1 cellular context compared by ENCODE assay signal in genomic region chr3:24237971-24238767, GRCh38.
TF ChIP-seq lines count a peak whose summit lies in the region.

No MANE protein-coding gene starts in this region.

TF ChIP-seq in K562, 482 proteins besides CTCF, POLR2A, EP300 and RAD21 (continued from another document):
- peak; percentile 99 for TF ChIP-seq ZNF740 (CRISPR knock-in tag; IDR thresholded peaks at IDR 0.05)
- peak in 1 of 2 experiments; percentile 100; a peak in 2 of 4 replicates for TF ChIP-seq ZNF740 (tag; IDR thresholded peaks at IDR 0.05)
- TF ChIP-seq DNMT1 (IDR thresholded peaks at IDR 0.05) = no peak
- no peak for TF ChIP-seq TAF7 (tag; IDR thresholded peaks at IDR 0.05)
- peak; percentile 46; the same call in 1 of the 2 replicates for TF ChIP-seq KLF16 (IDR thresholded peaks at IDR 0.05)
- TF ChIP-seq DEAF1 (CRISPR knock-in tag; IDR thresholded peaks at IDR 0.05) = peak; percentile 73
- TF ChIP-seq SMARCE1 (IDR thresholded peaks at IDR 0.05) = no peak
- TF ChIP-seq CBFA2T2 (conservative IDR thresholded peaks at IDR 0.05) = 0 out of 2 replicates have a peak, but pooled peaks have one; percentile 4
- peak; percentile 49; the same call in 1 of the 2 replicates for TF ChIP-seq CREM (IDR thresholded peaks at IDR 0.05; ENCODE audit: low read depth)
- TF ChIP-seq MAZ (CRISPR knock-in tag; conservative IDR thresholded peaks at IDR 0.05 in 1 of 2, IDR thresholded peaks at IDR 0.05 in 1 of 2) = peak in 1 of 2 experiments; percentile 74; a peak in 2 of 4 replicates
- peak; percentile 87 for TF ChIP-seq SMC3 (conservative IDR thresholded peaks at IDR 0.05; ENCODE audit: insufficient read depth, low read depth, low read length)
- TF ChIP-seq XRCC5 (IDR thresholded peaks at IDR 0.05; ENCODE audit: low read depth, low read length) = 0 out of 2 replicates have a peak, but pooled peaks have one; percentile 51
- no peak for TF ChIP-seq NFIC (IDR thresholded peaks at IDR 0.05)
- TF ChIP-seq ZNF639 (CRISPR knock-in tag; conservative IDR thresholded peaks at IDR 0.05 in 1 of 2, IDR thresholded peaks at IDR 0.05 in 1 of 2) = no peak
- TF ChIP-seq ZNF589 (CRISPR knock-in tag; IDR thresholded peaks at IDR 0.05; ENCODE audit: low read depth) = no peak
- no peak for TF ChIP-seq ETV1 (tag; conservative IDR thresholded peaks at IDR 0.05; ENCODE audit: low read depth)
- no peak for TF ChIP-seq CBFA2T3 (IDR thresholded peaks at IDR 0.05)
- no peak for TF ChIP-seq PBX2 (CRISPR knock-in tag; IDR thresholded peaks at IDR 0.05; ENCODE audit: low read depth)
- peak; percentile 64 for TF ChIP-seq PBX2 (tag; conservative IDR thresholded peaks at IDR 0.05; ENCODE audit: low read depth)
- no peak for TF ChIP-seq E2F4 (CRISPR knock-in tag; IDR thresholded peaks at IDR 0.05; ENCODE audit: low read depth)
- no peak for TF ChIP-seq CCAR2 (IDR thresholded peaks at IDR 0.05; ENCODE audit: low read depth, low read length)
- no peak for TF ChIP-seq CHD4 (IDR thresholded peaks at IDR 0.05; ENCODE audit: insufficient read depth, insufficient replicate concordance, low read depth, low read length, poor library complexity, severe bottlenecking)
- TF ChIP-seq HCFC1 (IDR thresholded peaks at IDR 0.05; ENCODE audit: low read depth, low read length) = no peak
- TF ChIP-seq ZNF12 (CRISPR knock-in tag; IDR thresholded peaks at IDR 0.05) = no peak
- TF ChIP-seq MEF2A (IDR thresholded peaks at IDR 0.05; ENCODE audit: control insufficient read depth, low read depth, low read length) = no peak
- no peak for TF ChIP-seq NR2C2 (CRISPR knock-in tag; IDR thresholded peaks at IDR 0.05)
- no peak for TF ChIP-seq NR2C2 (tag; IDR thresholded peaks at IDR 0.05)
- TF ChIP-seq U2AF1 (optimal IDR thresholded peaks at IDR 0.05; ENCODE audit: low read depth, low read length) = no peak
- TF ChIP-seq PML (IDR thresholded peaks at IDR 0.05; ENCODE audit: low read length) = no peak
- no peak for TF ChIP-seq KDM4B (IDR thresholded peaks at IDR 0.05; ENCODE audit: borderline replicate concordance in 2 of 2, low read depth in 1 of 2)
- TF ChIP-seq MYNN (IDR thresholded peaks at IDR 0.05) = 0 out of 2 replicates have a peak, but pooled peaks have one; percentile 36
- no peak for TF ChIP-seq MYNN (CRISPR knock-in tag; IDR thresholded peaks at IDR 0.05)
- TF ChIP-seq DIDO1 (tag; IDR thresholded peaks at IDR 0.05; ENCODE audit: low read depth) = no peak
- no peak for TF ChIP-seq NFXL1 (CRISPR knock-in tag; IDR thresholded peaks at IDR 0.05)
- TF ChIP-seq MXD1 (CRISPR knock-in tag; IDR thresholded peaks at IDR 0.05; ENCODE audit: borderline replicate concordance, poor library complexity, severe bottlenecking) = no peak
- TF ChIP-seq MEIS2 (IDR thresholded peaks at IDR 0.05; ENCODE audit: partially characterized antibody) = peak; percentile 65
- peak; percentile 92 for TF ChIP-seq VEZF1 (CRISPR knock-in tag; IDR thresholded peaks at IDR 0.05)
- TF ChIP-seq ZFPM2 (CRISPR knock-in tag; IDR thresholded peaks at IDR 0.05) = no peak
- no peak for TF ChIP-seq MAFG (tag; conservative IDR thresholded peaks at IDR 0.05)
- peak; percentile 25; the same call in 1 of the 2 replicates for TF ChIP-seq PKNOX1 (IDR thresholded peaks at IDR 0.05)
- no peak for TF ChIP-seq FOXJ2 (tag; IDR thresholded peaks at IDR 0.05)
- TF ChIP-seq MNT (conservative IDR thresholded peaks at IDR 0.05) = 0 out of 4 replicates have a peak, but pooled peaks of 1 of the 2 experiments have one; percentile 26
- TF ChIP-seq ZNF175 (CRISPR knock-in tag; IDR thresholded peaks at IDR 0.05; ENCODE audit: low read depth) = peak; percentile 52; the same call in 1 of the 2 replicates
- no peak for TF ChIP-seq ID3 (CRISPR knock-in tag; IDR thresholded peaks at IDR 0.05)
- no peak for TF ChIP-seq ID3 (tag; IDR thresholded peaks at IDR 0.05)
- TF ChIP-seq ZNF695 (CRISPR knock-in tag; IDR thresholded peaks at IDR 0.05) = no peak
- no peak for TF ChIP-seq SNIP1 (IDR thresholded peaks at IDR 0.05; ENCODE audit: low read depth)
- TF ChIP-seq ARID1B (IDR thresholded peaks at IDR 0.05) = peak; percentile 28; the same call in 1 of the 2 replicates
- no peak for TF ChIP-seq L3MBTL2 (IDR thresholded peaks at IDR 0.05)
- TF ChIP-seq MYC (IDR thresholded peaks at IDR 0.05; ENCODE audit: low read depth, low read length) = peak; percentile 47; the same call in 1 of the 2 replicates
- TF ChIP-seq MYC (CRISPR knock-in tag; IDR thresholded peaks at IDR 0.05; ENCODE audit: borderline replicate concordance, low read depth) = no peak
- no peak for TF ChIP-seq ZNF280A (IDR thresholded peaks at IDR 0.05; ENCODE audit: low read depth, partially characterized antibody)
